In genomic region chr11:112613051-112613972, GRCh38 we compare ENCODE assay signal across 11 cellular contexts.
A peak's percentile ranks its signal among the peaks of the same experiment; 100 is the strongest.
DNase-seq lines count a peak whose midpoint lies in the region; ATAC-seq, FAIRE-seq and TF ChIP-seq lines count a peak whose summit lies in the region.
"Had no signal": no experiment of that assay in that cellular context is flagged by ENCODE, and none has a peak within 500 bp of the region (broad histone marks: within the 10 kb centered on the region; RNA-seq: fewer than 3 reads in every experiment).

No MANE protein-coding gene starts in this region.

- H3K36me3 ChIP-seq in BJ (ENCODE audit: control insufficient read depth, insufficient read depth, low read length) (no peaks in the 10 kb centered on the region), adrenal gland (replicated peaks in 1 of 2) (no peaks in the 10 kb centered on the region), HepG2 (replicated peaks in 1 of 2; ENCODE audit: control insufficient read depth in 1 of 2, insufficient read depth in 2 of 2, low read length in 2 of 2) (no peaks in the 10 kb centered on the region)
- H3K36me3 ChIP-seq: left ventricle myocardium inferior had no signal

- no peaks in the 10 kb centered on the region for H4K20me1 ChIP-seq in HepG2 (ENCODE audit: insufficient read depth, low read length)

- no peak for TF ChIP-seq POLR2A in adrenal gland (IDR thresholded peaks at IDR 0.05)
- no peak for TF ChIP-seq POLR2A in HepG2 (IDR thresholded peaks at IDR 0.05; ENCODE audit: insufficient read depth in 1 of 2, low read depth in 2 of 2, low read length in 2 of 2)

- 31 to 42% (median 36%) methylated on average over 5 to 8 of the region's 8 CpGs for WGBS in adrenal gland, 4 donors
- WGBS in HepG2 (ENCODE audit: low lambda C conversion rate): 4% methylated on average over 8 of the region's 8 CpGs

- POLR2A ChIA-PET in BJ (lab: Charles Lee): no interaction called here
- POLR2A ChIA-PET in HepG2 (lab: Yijun Ruan, JAX): no interaction called here

- no peak for FAIRE-seq in HepG2 (lab: Jason Lieb, UNC)

- H3K4me1 ChIP-seq in adrenal gland (replicated peaks in 1 of 2): peaks cover 0 to 10% of the 10 kb centered on the region in 2 donors
- peaks cover 19% of the 10 kb centered on the region for H3K4me1 ChIP-seq in HepG2 (ENCODE audit: insufficient read depth, low read length)

- H3K79me2 ChIP-seq in HepG2 (ENCODE audit: insufficient read depth, low read length): no peaks in the 10 kb centered on the region

- intact Hi-C loops in adrenal gland (cut with DNase I) (no loop called here), HepG2 (cut with micrococcal nuclease; ENCODE audit: unreplicated experiment) (no loop called here)

- H3K27me3 ChIP-seq in BJ (ENCODE audit: control insufficient read depth, insufficient read depth, low read length) (no peaks in the 10 kb centered on the region; the same call in 1 of the 2 replicates), adrenal gland (no peaks in the 10 kb centered on the region), HepG2 (ENCODE audit: control insufficient read depth in 1 of 2, insufficient read depth in 2 of 2, low read length in 2 of 2) (0 out of 5 replicates have a peak, but pooled peaks cover 0 to 4% of the 10 kb centered on the region in 2 experiments)

- H3K9me3 ChIP-seq in adrenal gland (replicated peaks in 1 of 3) (no peaks in the 10 kb centered on the region), HepG2 (ENCODE audit: low read length) (no peaks in the 10 kb centered on the region)
- H3K9me3 ChIP-seq: left ventricle myocardium inferior had no signal

- peak overlapping the region; percentile 18; the same call in 1 of the 2 replicates for H3K4me2 ChIP-seq in HepG2 (ENCODE audit: low read depth, low read length)

- H3K27ac ChIP-seq in adrenal gland: peak overlapping the region in 1 of 5 donors; percentile 45
- H3K27ac ChIP-seq in HepG2 (ENCODE audit: extremely low read length, insufficient read depth, low read length): no peak overlapping the region
- H3K27ac ChIP-seq: left ventricle myocardium inferior had no signal

- BruUV-seq in HepG2 (replicated peaks; lab: Mats Ljungman, UMichigan): no TSS peak

- TF ChIP-seq CTCF in BJ (IDR thresholded peaks at IDR 0.05; ENCODE audit: insufficient read depth, low read depth, low read length) (no peak), adrenal gland (IDR thresholded peaks at IDR 0.05) (no peak), HepG2 (CRISPR knock-in tag; IDR thresholded peaks at IDR 0.05) (no peak)

- no peak for TF ChIP-seq EP300 in HepG2 (IDR thresholded peaks at IDR 0.05; ENCODE audit: low read depth in 2 of 2, low read length in 2 of 2)
- no peak for TF ChIP-seq EP300 in HepG2 (CRISPR knock-in tag; IDR thresholded peaks at IDR 0.05; ENCODE audit: borderline replicate concordance)

- in situ Hi-C loops in HepG2 (cut with HindIII; ENCODE audit: extremely low pct_ligation_motif_present, low pct_unique_long_range_greater_than_20kb) (no loop called here), KBM-7 (cut with MboI; ENCODE audit: low pct_unique_long_range_greater_than_20kb, low sequenced_read_pairs) (no loop called here)

- H3K4me3 ChIP-seq in BJ (ENCODE audit: low read depth, low read length) (no peak overlapping the region), adrenal gland (no peak overlapping the region), HepG2 (replicated peaks in 1 of 3; ENCODE audit: insufficient read depth in 1 of 3, low read depth in 2 of 3, low read length in 3 of 3) (no peak overlapping the region)
- H3K4me3 ChIP-seq: left ventricle myocardium inferior had no signal

- DNase-seq in BJ (ENCODE audit: low read depth) (peak; percentile 3), NCI-H1092 treated with DMSO at 0.1 percent for 48 hours (lab: John Stamatoyannopoulos, UW) (peak; percentile 64), adrenal gland (peak in 5 of 7 donors; percentile 13 to 44 (median 36)), HepG2 (ENCODE audit: low spot score) (peak; percentile 23), pons (ENCODE audit: low spot score) (no peak), RKO (ENCODE audit: low spot score) (no peak), KBM-7 (no peak)
- DNase-seq: activated CD4-positive, alpha-beta T cell treated with anti-CD3 and anti-CD28 coated beads for 4 hours; DMS 273 treated with DMSO at 0.1 percent for 48 hours; left ventricle myocardium inferior had no signal

- H3K9ac ChIP-seq in HepG2 (ENCODE audit: insufficient read depth, low read depth, low read length): no peak overlapping the region

- no peak overlapping the region for H2AFZ ChIP-seq in HepG2 (ENCODE audit: low read length)

- TF ChIP-seq RAD21 in HepG2 (CRISPR knock-in tag; IDR thresholded peaks at IDR 0.05): no peak

- ATAC-seq in HepG2 (peak; percentile 66), HG02885 (IDR thresholded peaks at IDR 0.05; ENCODE audit: poor library complexity, unreplicated experiment) (no peak)

- CTCF ChIA-PET in BJ (lab: Yijun Ruan, JAX) (no interaction called here), HepG2 (lab: Yijun Ruan, JAX; ENCODE audit: low intra/inter-chr PET ratio, low total read pairs) (no interaction called here)

TF ChIP-seq in HepG2, 621 proteins besides CTCF, POLR2A, EP300 and RAD21:
- TF ChIP-seq FOSL2 (CRISPR knock-in tag; IDR thresholded peaks at IDR 0.05) (peak; percentile 60), SNAPC2 (CRISPR knock-in tag; IDR thresholded peaks at IDR 0.05) (no peak)
TF ChIP-seq in HepG2: peak in this region for 1.

Comparison
In these comparisons a context has a peak if more than half of its experiments do, and no peak if none do; other contexts are left out.
1. DNase-seq: peak in BJ (single experiment), NCI-H1092 treated with DMSO at 0.1 percent for 48 hours (single experiment), adrenal gland (5 of 7) and HepG2 (single experiment); none in pons (single experiment), RKO (single experiment) and KBM-7 (single experiment).